17 cellular contexts compared by ENCODE assay signal in genomic region chr5:59544573-59544972, GRCh38.
DNase-seq lines count a peak whose midpoint lies in the region; ATAC-seq and TF ChIP-seq lines count a peak whose summit lies in the region.
"Had no signal": no experiment of that assay in that cellular context is flagged by ENCODE, and none has a peak within 500 bp of the region (broad histone marks: within the 10 kb centered on the region; RNA-seq: fewer than 3 reads in every experiment).

No MANE protein-coding gene starts in this region.

- TF ChIP-seq CTCF in lower lobe of right lung (IDR thresholded peaks at IDR 0.05) (no peak), parathyroid adenoma (IDR thresholded peaks at IDR 0.05) (no peak), uterus (IDR thresholded peaks at IDR 0.05) (no peak)

- H3K36me3 ChIP-seq in SJCRH30 (no peaks in the 10 kb centered on the region), lower lobe of right lung (no peaks in the 10 kb centered on the region), parathyroid adenoma (ENCODE audit: control insufficient read depth, insufficient read depth, low read length) (no peaks in the 10 kb centered on the region), uterus (no peaks in the 10 kb centered on the region)

- H3K4me3 ChIP-seq in SJCRH30 (no peak overlapping the region), lower lobe of right lung (no peak overlapping the region), parathyroid adenoma (ENCODE audit: low read depth, low read length) (no peak overlapping the region), uterus (no peak overlapping the region)

- no peak for DNase-seq in SJCRH30
- DNase-seq in lower lobe of right lung: no peak
- no peak for DNase-seq in uterus
- no peak for DNase-seq in activated CD8-positive, alpha-beta memory T cell treated with anti-CD3 and anti-CD28 coated beads, Interleukin-2, amount 50 U/mL, for 4 hours
- no peak for DNase-seq in NCI-H524 (lab: John Stamatoyannopoulos, UW)
- no peak for DNase-seq in hypothalamus (lab: John Stamatoyannopoulos, UW)
- DNase-seq: CD8-positive, alpha-beta memory T cell; HFFc6; KBM-7; MV-4-11; NCI-H1694 treated with DMSO at 0.1 percent for 48 hours; NCI-H510A; PC-3; SIG-M5 had no signal

- H3K79me2 ChIP-seq in parathyroid adenoma: no peaks in the 10 kb centered on the region

- no peak overlapping the region for H3K9ac ChIP-seq in parathyroid adenoma

- no peak overlapping the region for H2AFZ ChIP-seq in parathyroid adenoma

- intact Hi-C loops in lower lobe of right lung (cut with DNase I) (no loop called here), uterus (cut with DNase I; ENCODE audit: low total_unique reads) (no loop called here)

- no peak overlapping the region for H3K4me2 ChIP-seq in parathyroid adenoma (ENCODE audit: low read length)

- H3K27me3 ChIP-seq in SJCRH30 (no peaks in the 10 kb centered on the region), lower lobe of right lung (ENCODE audit: low read depth) (no peaks in the 10 kb centered on the region), parathyroid adenoma (ENCODE audit: control insufficient read depth, insufficient read depth, low read length) (no peaks in the 10 kb centered on the region), uterus (no peaks in the 10 kb centered on the region)

- TF ChIP-seq POLR2A in uterus (IDR thresholded peaks at IDR 0.05): no peak

- H3K9me3 ChIP-seq in SJCRH30 (replicated peaks) (no peaks in the 10 kb centered on the region), lower lobe of right lung (no peaks in the 10 kb centered on the region), parathyroid adenoma (ENCODE audit: control insufficient read depth, low read length) (no peaks in the 10 kb centered on the region), uterus (no peaks in the 10 kb centered on the region)

- ATAC-seq in lower lobe of right lung: no peak
- ATAC-seq: HepG2, PC-3 had no signal

- 0 out of 2 replicates have a peak overlapping the region, but pooled peaks have one; percentile 35 for H3K27ac ChIP-seq in SJCRH30
- H3K27ac ChIP-seq in lower lobe of right lung: peak overlapping the region; percentile 51
- H3K27ac ChIP-seq in parathyroid adenoma: peak overlapping the region; percentile 62
- peak overlapping the region; percentile 53 to 66 for H3K27ac ChIP-seq in uterus
- H3K27ac ChIP-seq: RWPE1 had no signal

- H3K4me1 ChIP-seq in SJCRH30 (peaks cover 42% of the 10 kb centered on the region), lower lobe of right lung (peaks cover 16% of the 10 kb centered on the region), parathyroid adenoma (peaks cover 9% of the 10 kb centered on the region), uterus (peaks cover 0 to 8% of the 10 kb centered on the region in 2 donors)
